ENCODE assay signal across 8 cellular contexts in genomic region chr7:17304926-17305325, GRCh38. TPM values are rescaled to one million over a fixed set of nuclear protein-coding genes. Genes with fewer than 3 reads are reported as not detected.
DNase-seq lines count a peak whose midpoint lies in the region; ATAC-seq, FAIRE-seq and TF ChIP-seq lines count a peak whose summit lies in the region.

No MANE protein-coding gene starts in this region.

- intact Hi-C loops in sciatic nerve (cut with DNase I), result loop anchor here (5.0 kb wide), 1 partner anchor 337 kb away; no protein-coding TSS in a partner anchor

- FAIRE-seq in H54 (lab: Jason Lieb, UNC), result peak; percentile 99

- H3K27me3 Mint-ChIP-seq in T-helper 2 cell treated with Interferon-gamma antibody and Interleukin-4, amounts not matched to agents 5 μg/mL and 100 μg/mL, for 36 hours (ENCODE audit: low read depth), result no peaks in the 10 kb centered on the region
- H3K27me3 Mint-ChIP-seq in stimulated activated naive CD8-positive, alpha-beta T cell treated with anti-CD3 and anti-CD28 coated beads, Interleukin-15, amount 100 ng/mL, for 72 hours, result no peaks in the 10 kb centered on the region

- peaks cover 6% of the 10 kb centered on the region for H3K36me3 Mint-ChIP-seq in T-helper 2 cell treated with Interferon-gamma antibody and Interleukin-4, amounts not matched to agents 5 μg/mL and 100 μg/mL, for 36 hours (ENCODE audit: low read depth)

- H3K4me3 Mint-ChIP-seq in T-helper 2 cell treated with Interferon-gamma antibody and Interleukin-4, amounts not matched to agents 5 μg/mL and 100 μg/mL, for 36 hours, result peak overlapping the region; percentile 25
- peak overlapping the region; percentile 61 to 70 for H3K4me3 Mint-ChIP-seq in stimulated activated naive CD8-positive, alpha-beta T cell treated with anti-CD3 and anti-CD28 coated beads, Interleukin-15, amount 100 ng/mL, for 72 hours

- H3K4me1 Mint-ChIP-seq in T-helper 2 cell treated with Interferon-gamma antibody and Interleukin-4, amounts not matched to agents 5 μg/mL and 100 μg/mL, for 36 hours (ENCODE audit: low read depth), result peaks cover 25% of the 10 kb centered on the region
- H3K4me1 Mint-ChIP-seq in stimulated activated naive CD8-positive, alpha-beta T cell treated with anti-CD3 and anti-CD28 coated beads, Interleukin-15, amount 100 ng/mL, for 72 hours, result peaks cover 6% of the 10 kb centered on the region

- peak; percentile 94 for ATAC-seq in stimulated activated naive CD8-positive, alpha-beta T cell treated with anti-CD3 and anti-CD28 coated beads, Interleukin-15, amount 100 ng/mL, for 72 hours
- no peak for ATAC-seq in GM19395 (IDR thresholded peaks at IDR 0.05; ENCODE audit: unreplicated experiment)
- ATAC-seq in sciatic nerve, result no peak

- H3K9me3 Mint-ChIP-seq in T-helper 2 cell treated with Interferon-gamma antibody and Interleukin-4, amounts not matched to agents 5 μg/mL and 100 μg/mL, for 36 hours, result no peaks in the 10 kb centered on the region
- H3K9me3 Mint-ChIP-seq in stimulated activated naive CD8-positive, alpha-beta T cell treated with anti-CD3 and anti-CD28 coated beads, Interleukin-15, amount 100 ng/mL, for 72 hours, result no peaks in the 10 kb centered on the region

- H3K27ac Mint-ChIP-seq in T-helper 2 cell treated with Interferon-gamma antibody and Interleukin-4, amounts not matched to agents 5 μg/mL and 100 μg/mL, for 36 hours, result peak overlapping the region; percentile 6
- peak overlapping the region; percentile 92 for H3K27ac Mint-ChIP-seq in stimulated activated naive CD8-positive, alpha-beta T cell treated with anti-CD3 and anti-CD28 coated beads, Interleukin-15, amount 100 ng/mL, for 72 hours

- peak; percentile 50 for DNase-seq in AG09319 (ENCODE audit: extremely low read depth, low read depth)
- peak; percentile 64 for DNase-seq in H54 (ENCODE audit: insufficient read length, low spot score)
- DNase-seq in T-helper 2 cell treated with Interferon-gamma antibody and Interleukin-4, amounts not matched to agents 5 μg/mL and 100 μg/mL, for 36 hours (ENCODE audit: low spot score), result peak; percentile 28
- DNase-seq in fibroblast of gingiva (ENCODE audit: low read depth), result peak; percentile 82
- peak; percentile 29 to 32 for DNase-seq in stimulated activated naive CD8-positive, alpha-beta T cell treated with anti-CD3 and anti-CD28 coated beads, Interleukin-15, amount 100 ng/mL, for 72 hours
- no peak for DNase-seq in SK-N-DZ (ENCODE audit: low spot score)
- DNase-seq in sciatic nerve (ENCODE audit: low spot score), result no peak

- no peak for TF ChIP-seq CTCF in AG09319 (IDR thresholded peaks at IDR 0.05; ENCODE audit: low read depth, low read length)

- no peak for TF ChIP-seq POLR2A in H54 (IDR thresholded peaks at IDR 0.05; ENCODE audit: low read depth, low read length)

RNA-seq across cellular contexts. Expression of gene AHR, which starts 6.5 kb away (rescaled TPM):
- polyA plus RNA-seq in SK-N-DZ (2014; cell fraction: cytosol; rRNA removed), result 0.01 and 0.07 TPM in 2 replicates
- polyA plus RNA-seq in SK-N-DZ (2014; cell fraction: nucleus; rRNA removed), result not detected in 2 replicates
- 288 TPM for total RNA-seq in sciatic nerve

Comparison
In these comparisons a context has a peak if more than half of its experiments do, and no peak if none do; other contexts are left out.
1. DNase-seq: peak in AG09319 (single experiment), H54 (single experiment), T-helper 2 cell treated with Interferon-gamma antibody and Interleukin-4, amounts not matched to agents 5 μg/mL and 100 μg/mL, for 36 hours (single experiment), fibroblast of gingiva (single experiment) and stimulated activated naive CD8-positive, alpha-beta T cell treated with anti-CD3 and anti-CD28 coated beads, Interleukin-15, amount 100 ng/mL, for 72 hours (2 of 2); none in SK-N-DZ (single experiment) and sciatic nerve (single experiment).